ENCODE assay signal across 8 cellular contexts in the genomic region with DNA sequence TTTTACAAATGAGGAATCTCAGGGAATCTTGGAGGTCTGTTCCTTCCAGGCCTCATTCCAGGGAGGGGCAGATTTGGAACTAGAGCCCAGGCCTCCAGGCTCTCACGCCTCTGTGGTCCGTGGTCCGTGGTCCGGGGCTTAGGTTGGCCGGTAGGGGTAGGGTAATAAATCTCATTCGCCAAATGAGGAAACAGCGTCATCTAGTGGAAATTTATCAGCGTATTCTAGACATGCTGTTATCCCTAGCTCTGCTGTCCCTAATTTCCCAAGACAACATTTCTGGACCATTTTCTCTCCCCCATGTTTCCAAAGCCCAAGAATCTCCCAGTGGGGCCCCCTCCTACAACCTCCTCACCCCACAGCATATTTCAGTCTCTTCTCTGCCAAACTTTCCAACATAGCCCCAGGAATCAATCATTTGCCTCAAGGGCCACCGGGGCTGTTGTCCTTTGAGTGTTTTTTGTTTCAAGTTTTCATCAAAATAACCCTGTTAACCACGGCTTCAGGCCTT.
DNase-seq lines count a peak whose midpoint lies in the region; ATAC-seq, FAIRE-seq and TF ChIP-seq lines count a peak whose summit lies in the region.

No MANE protein-coding gene starts in this region.

- DNase-seq in ACHN (peak; percentile 87), GM12891 (ENCODE audit: insufficient read length, low spot score) (peak; percentile 25), NCI-H146 (lab: John Stamatoyannopoulos, UW) (peak; percentile 88), SW480 (ENCODE audit: low spot score) (peak; percentile 68), choroid plexus epithelial cell (ENCODE audit: low read depth) (peak; percentile 92), left lobe of liver (ENCODE audit: low spot score) (peak; percentile 59)
- DNase-seq in stimulated activated CD4-positive, alpha-beta T cell treated with anti-CD3 and anti-CD28 coated beads, TNF-alpha, amount 100 ng/mL, for 24 hours (ENCODE audit: low read depth in 3 of 3), result peak in 2 of 3 experiments; percentile 1 to 25

- no peak for TF ChIP-seq POLR2A in GM12891 (IDR thresholded peaks at IDR 0.05; ENCODE audit: low read depth, low read length)

- peak; percentile 84 for FAIRE-seq in GM12891 (lab: Jason Lieb, UNC)

- in situ Hi-C loops in ACHN (cut with HindIII; ENCODE audit: low pct_ligation_motif_present, low pct_unique_long_range_greater_than_20kb, low sequenced_read_pairs), result no loop called here

- H3K4me3 ChIP-seq in choroid plexus epithelial cell (ENCODE audit: low read depth, low read length), result no peak overlapping the region

- peak; percentile 93 for TF ChIP-seq CTCF in choroid plexus epithelial cell (conservative IDR thresholded peaks at IDR 0.05; ENCODE audit: low read depth, low read length)

- ATAC-seq in HG02885 (IDR thresholded peaks at IDR 0.05; ENCODE audit: poor library complexity, unreplicated experiment), result peak; percentile 82
- peak; percentile 87 for ATAC-seq in left lobe of liver

TF ChIP-seq in GM12891, 5 proteins besides CTCF, POLR2A, EP300 and RAD21:
- no peak for TF ChIP-seq SPI1 (IDR thresholded peaks at IDR 0.05; ENCODE audit: low read depth, low read length)
- no peak for TF ChIP-seq PAX5 (IDR thresholded peaks at IDR 0.05; ENCODE audit: insufficient read depth, low read length, severe bottlenecking)
- no peak for TF ChIP-seq POU2F2 (IDR thresholded peaks at IDR 0.05; ENCODE audit: low read depth, low read length)
- no peak for TF ChIP-seq TAF1 (IDR thresholded peaks at IDR 0.05; ENCODE audit: low read depth, low read length)
- TF ChIP-seq POLR2AphosphoS5 (IDR thresholded peaks at IDR 0.05; ENCODE audit: low read depth, low read length), result no peak

Comparison
In these comparisons a context has a peak if more than half of its experiments do, and no peak if none do; other contexts are left out.
1. DNase-seq: peak in every context shown above with its lines; median percentile 92 in choroid plexus epithelial cell; 88 in NCI-H146; 87 in ACHN; 68 in SW480; 59 in left lobe of liver; 25 in GM12891; 13 in stimulated activated CD4-positive, alpha-beta T cell treated with anti-CD3 and anti-CD28 coated beads, TNF-alpha, amount 100 ng/mL, for 24 hours.